1 cellular context compared by ENCODE assay signal in genomic region chr3:174352227-174352626, GRCh38.
TF ChIP-seq lines count a peak whose summit lies in the region.

No MANE protein-coding gene starts in this region.

TF ChIP-seq in H1, 55 proteins besides CTCF, POLR2A, EP300 and RAD21 (continued from another document):
- no peak for TF ChIP-seq CEBPB (IDR thresholded peaks at IDR 0.05; ENCODE audit: low read depth, low read length)
- no peak for TF ChIP-seq ATF2 (IDR thresholded peaks at IDR 0.05; ENCODE audit: low read length)
- TF ChIP-seq CHD1 (IDR thresholded peaks at IDR 0.05; ENCODE audit: low read depth, low read length) = no peak
- no peak for TF ChIP-seq TAF1 (IDR thresholded peaks at IDR 0.05; ENCODE audit: low read depth, low read length)
- no peak for TF ChIP-seq ATF3 (IDR thresholded peaks at IDR 0.05; ENCODE audit: insufficient read depth, low read depth, low read length)
- no peak for TF ChIP-seq MAFK (IDR thresholded peaks at IDR 0.05; ENCODE audit: low read depth, low read length)
- TF ChIP-seq CBX8 (IDR thresholded peaks at IDR 0.05; ENCODE audit: borderline replicate concordance, low read depth, low read length) = no peak
- no peak for TF ChIP-seq SP1 (IDR thresholded peaks at IDR 0.05; ENCODE audit: low read depth, low read length)
- TF ChIP-seq GABPA (IDR thresholded peaks at IDR 0.05; ENCODE audit: borderline replicate concordance, insufficient read depth, low read length) = no peak
- no peak for TF ChIP-seq SIX5 (IDR thresholded peaks at IDR 0.05; ENCODE audit: low read depth, low read length)
- no peak for TF ChIP-seq JUN (IDR thresholded peaks at IDR 0.05; ENCODE audit: low read depth, low read length)
- TF ChIP-seq BRCA1 (IDR thresholded peaks at IDR 0.05; ENCODE audit: low read depth, low read length) = no peak
- TF ChIP-seq RFX5 (IDR thresholded peaks at IDR 0.05; ENCODE audit: borderline replicate concordance, low read depth, low read length) = no peak
TF ChIP-seq in H1: peak in this region for 0.
